ENCODE assay signal across 32 cellular contexts in the genomic region with DNA sequence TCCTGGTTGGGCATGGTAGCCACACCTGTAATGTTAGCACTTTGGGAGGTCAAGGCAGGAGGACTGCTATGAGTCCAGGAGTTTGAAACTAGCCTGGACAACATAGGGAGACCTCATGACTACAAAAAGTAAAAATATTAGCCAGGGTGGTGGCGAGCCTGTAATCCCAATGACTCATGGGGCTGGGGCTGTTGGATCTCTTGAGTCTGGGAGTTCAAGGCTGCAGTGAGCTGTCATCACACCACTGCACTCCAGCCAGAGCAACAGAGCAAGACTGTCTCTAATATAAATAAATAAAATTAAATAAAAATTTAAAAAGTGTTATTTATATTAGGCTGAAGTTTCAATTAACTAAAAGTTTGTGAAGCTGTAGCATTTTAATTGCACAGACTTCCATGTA.
"Had no signal": no experiment of that assay in that cellular context is flagged by ENCODE, and none has a peak within 500 bp of the region (broad histone marks: within the 10 kb centered on the region; RNA-seq: fewer than 3 reads in every experiment).

No MANE protein-coding gene starts in this region.

- H3K27me3 ChIP-seq: MG63 had no signal

- H3K4me3 ChIP-seq: MG63 had no signal

- H3K36me3 ChIP-seq: MG63 had no signal

- H3K9me3 ChIP-seq: MG63 had no signal

- DNase-seq: Karpas-422, Kasumi-1, MG63, MM.1S, MV-4-11, NCI-H1048, NCI-H1092, NCI-H1092 treated with DMSO at 0.1 percent for 48 hours, NCI-H1105, NCI-H1105 treated with DMSO at 0.1 percent for 48 hours, NCI-H1417, NCI-H1417 treated with DMSO at 0.1 percent for 48 hours, NCI-H1436, NCI-H1436 treated with DMSO at 0.1 percent for 48 hours, NCI-H146, NCI-H1694, NCI-H1694 treated with DMSO at 0.1 percent for 48 hours, NCI-H187, NCI-H187 treated with DMSO at 0.1 percent for 48 hours, NCI-H1930, NCI-H2029, NCI-H2029 treated with DMSO at 0.1 percent for 48 hours, NCI-H2081, NCI-H2081 treated with DMSO at 0.1 percent for 48 hours, NCI-H2107, NCI-H2171, NCI-H2171 treated with DMSO at 0.1 percent for 48 hours, NCI-H2227 treated with DMSO at 0.1 percent for 48 hours, NCI-H226, NCI-H345, NCI-H510A, NCI-H510A treated with DMSO at 0.1 percent for 48 hours had no signal
